Comparison of ENCODE assay signal across 15 cellular contexts in genomic region chr3:30737746-30738499, GRCh38.
"Had no signal": no experiment of that assay in that cellular context is flagged by ENCODE, and none has a peak within 500 bp of the region (broad histone marks: within the 10 kb centered on the region; RNA-seq: fewer than 3 reads in every experiment).

No MANE protein-coding gene starts in this region.

- H3K27ac Mint-ChIP-seq: activated CD4-positive, alpha-beta T cell treated with anti-CD3 and anti-CD28 coated beads, Interleukin-2, amount 10 ng/mL, durations not matched to agents 24 days and 14 days; effector memory CD8-positive, alpha-beta T cell; mesothelial cell of epicardium; nephron progenitor cell had no signal

- H3K4me1 Mint-ChIP-seq: nephron progenitor cell had no signal

- H3K27me3 Mint-ChIP-seq: activated CD4-positive, alpha-beta T cell treated with anti-CD3 and anti-CD28 coated beads, Interleukin-2, amount 10 ng/mL, durations not matched to agents 24 days and 14 days; effector memory CD8-positive, alpha-beta T cell had no signal

- ATAC-seq: lower lobe of right lung had no signal

- H3K4me3 ChIP-seq: cardiac muscle cell, lower lobe of right lung, transverse colon, uterus had no signal

- H3K27me3 ChIP-seq: cardiac muscle cell, transverse colon, uterus had no signal

- H3K36me3 ChIP-seq: cardiac muscle cell, lower lobe of right lung, transverse colon, uterus had no signal

- H3K36me3 Mint-ChIP-seq: mesothelial cell of epicardium had no signal

- H3K9me3 ChIP-seq: lower lobe of right lung, transverse colon, uterus had no signal

- H3K9me3 Mint-ChIP-seq: effector memory CD8-positive, alpha-beta T cell had no signal

- H3K27ac ChIP-seq: cardiac muscle cell, lower lobe of right lung, uterus had no signal

- DNase-seq: activated CD4-positive, alpha-beta T cell treated with anti-CD3 and anti-CD28 coated beads, Interleukin-2, amount 10 ng/mL, durations not matched to agents 24 days and 14 days; activated CD8-positive, alpha-beta memory T cell treated with anti-CD3 and anti-CD28 coated beads, Interleukin-2, amount 50 U/mL, for 4 hours; activated naive CD4-positive, alpha-beta T cell treated with anti-CD3 and anti-CD28 coated beads, Interleukin-2, amount 50 U/mL, for 16 hours; amniotic stem cell; effector memory CD8-positive, alpha-beta T cell; lower lobe of right lung; nephron progenitor cell; occipital lobe; posterior cingulate gyrus; retina; stimulated activated naive CD4-positive, alpha-beta T cell treated with Interleukin-2 at 50 U/mL for 16 hours; transverse colon; uterus had no signal

- H3K4me1 ChIP-seq: lower lobe of right lung, uterus had no signal

- H3K4me3 Mint-ChIP-seq: activated CD4-positive, alpha-beta T cell treated with anti-CD3 and anti-CD28 coated beads, Interleukin-2, amount 10 ng/mL, durations not matched to agents 24 days and 14 days; effector memory CD8-positive, alpha-beta T cell; mesothelial cell of epicardium; nephron progenitor cell had no signal
